11 cellular contexts compared by ENCODE assay signal in the genomic region with DNA sequence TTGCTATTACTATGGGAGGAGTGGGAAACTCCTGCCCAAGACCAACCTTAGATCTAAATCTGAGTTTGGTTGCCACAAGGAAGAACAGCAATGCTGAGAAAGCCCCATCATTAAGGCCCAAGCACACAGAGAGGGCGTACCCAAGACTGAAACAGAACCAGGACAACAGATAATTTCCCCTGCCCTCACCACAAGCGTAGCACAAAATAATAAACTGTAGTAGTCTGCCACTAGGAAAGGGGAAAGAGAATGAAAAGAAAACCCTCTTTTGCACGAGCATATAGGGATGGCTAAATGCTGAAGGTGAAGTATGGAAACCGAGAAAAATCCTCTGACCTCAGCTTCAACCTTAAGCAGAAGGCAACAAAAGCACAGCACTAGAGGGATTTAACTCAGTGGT.
DNase-seq lines count a peak whose midpoint lies in the region; ATAC-seq and TF ChIP-seq lines count a peak whose summit lies in the region.
"Had no signal": no experiment of that assay in that cellular context is flagged by ENCODE, and none has a peak within 500 bp of the region (broad histone marks: within the 10 kb centered on the region; RNA-seq: fewer than 3 reads in every experiment).

No MANE protein-coding gene starts in this region.

- peaks cover 9% of the 10 kb centered on the region for H3K4me1 Mint-ChIP-seq in activated CD4-positive, alpha-beta memory T cell treated with anti-CD3 and anti-CD28 coated beads for 36 hours (ENCODE audit: low read depth)

- H3K27ac ChIP-seq in left ventricle myocardium inferior (replicated peaks) (no peak overlapping the region), vagina (no peak overlapping the region)
- H3K27ac ChIP-seq: left lung, suprapubic skin had no signal

- H3K36me3 ChIP-seq in left ventricle myocardium inferior = no peaks in the 10 kb centered on the region
- no peaks in the 10 kb centered on the region for H3K36me3 ChIP-seq in vagina
- H3K36me3 ChIP-seq: left lung, suprapubic skin had no signal

- no peaks in the 10 kb centered on the region for H3K36me3 Mint-ChIP-seq in activated CD4-positive, alpha-beta memory T cell treated with anti-CD3 and anti-CD28 coated beads for 36 hours

- DNase-seq in activated CD4-positive, alpha-beta memory T cell treated with anti-CD3 and anti-CD28 coated beads for 36 hours = peak; percentile 15
- no peak for DNase-seq in left ventricle myocardium inferior
- no peak for DNase-seq in DMS79 (lab: John Stamatoyannopoulos, UW)
- DNase-seq in head of caudate nucleus = no peak
- no peak for DNase-seq in vagina (ENCODE audit: extremely low spot score in 2 of 2)
- DNase-seq: left lung had no signal

- H3K9me3 Mint-ChIP-seq in activated CD4-positive, alpha-beta memory T cell treated with anti-CD3 and anti-CD28 coated beads for 36 hours = no peaks in the 10 kb centered on the region

- POLR2A ChIA-PET in activated CD4-positive, alpha-beta memory T cell treated with anti-CD3 and anti-CD28 coated beads for 36 hours (lab: Charles Lee) = no interaction called here

- H3K9me3 ChIP-seq in left ventricle myocardium inferior (replicated peaks) (peaks cover 5% of the 10 kb centered on the region), vagina (no peaks in the 10 kb centered on the region)
- H3K9me3 ChIP-seq: left lung, suprapubic skin had no signal

- TF ChIP-seq POLR2A in vagina (IDR thresholded peaks at IDR 0.05) = no peak

- peaks cover 15% of the 10 kb centered on the region for H3K27me3 Mint-ChIP-seq in activated CD4-positive, alpha-beta memory T cell treated with anti-CD3 and anti-CD28 coated beads for 36 hours

- CTCF ChIA-PET in activated CD4-positive, alpha-beta memory T cell treated with anti-CD3 and anti-CD28 coated beads for 36 hours (lab: Charles Lee) = interaction anchor here (2.0 to 2.1 kb wide), 2 partner anchors 34 to 245 kb away, joined by 6 to 7 read pairs; no protein-coding TSS in a partner anchor

- H3K27me3 ChIP-seq in left ventricle myocardium inferior (ENCODE audit: low read depth) = no peaks in the 10 kb centered on the region
- no peaks in the 10 kb centered on the region for H3K27me3 ChIP-seq in vagina
- H3K27me3 ChIP-seq: left lung, suprapubic skin had no signal

- H3K4me3 Mint-ChIP-seq in activated CD4-positive, alpha-beta memory T cell treated with anti-CD3 and anti-CD28 coated beads for 36 hours = no peak overlapping the region
- H3K4me3 Mint-ChIP-seq: nephron had no signal

- H3K4me3 ChIP-seq in left ventricle myocardium inferior = no peak overlapping the region
- H3K4me3 ChIP-seq in vagina = no peak overlapping the region
- H3K4me3 ChIP-seq: left lung, suprapubic skin had no signal

- peak; percentile 47 for ATAC-seq in GM18508 (IDR thresholded peaks at IDR 0.05; ENCODE audit: insufficient read depth, unreplicated experiment)
- peak; percentile 62 for ATAC-seq in GM19351 (IDR thresholded peaks at IDR 0.05; ENCODE audit: unreplicated experiment)
- ATAC-seq in HG02798 (IDR thresholded peaks at IDR 0.05; ENCODE audit: poor library complexity, unreplicated experiment) = peak; percentile 66
- ATAC-seq: left lung had no signal

- intact Hi-C loops in activated CD4-positive, alpha-beta memory T cell treated with anti-CD3 and anti-CD28 coated beads for 36 hours (cut with micrococcal nuclease) = loop anchor here (1.0 kb wide), 1 partner anchor 271 kb away; no protein-coding TSS in a partner anchor
- intact Hi-C loops in left ventricle myocardium inferior (cut with micrococcal nuclease) = no loop called here
- intact Hi-C loops in head of caudate nucleus (cut with DNase I) = no loop called here
- intact Hi-C loops in vagina (cut with DNase I) = no loop called here

- peak overlapping the region; percentile 81 for H3K27ac Mint-ChIP-seq in activated CD4-positive, alpha-beta memory T cell treated with anti-CD3 and anti-CD28 coated beads for 36 hours
- H3K27ac Mint-ChIP-seq: nephron had no signal

- no peaks in the 10 kb centered on the region for H3K4me1 ChIP-seq in left ventricle myocardium inferior
- no peaks in the 10 kb centered on the region for H3K4me1 ChIP-seq in vagina
- H3K4me1 ChIP-seq: left lung, suprapubic skin had no signal

- TF ChIP-seq CTCF in left ventricle myocardium inferior (IDR thresholded peaks at IDR 0.05; ENCODE audit: borderline replicate concordance) (no peak), vagina (IDR thresholded peaks at IDR 0.05) (no peak)
